In genomic region chr4:2953496-2953895, GRCh38 we compare ENCODE assay signal across 1 cellular context.
TF ChIP-seq lines count a peak whose summit lies in the region.

No MANE protein-coding gene starts in this region.

TF ChIP-seq in GM12878, 131 proteins besides CTCF, POLR2A, EP300 and RAD21:
- no peak for TF ChIP-seq KAT2A (conservative IDR thresholded peaks at IDR 0.05; ENCODE audit: control insufficient read depth, low read depth, low read length)
- no peak for TF ChIP-seq TARDBP (IDR thresholded peaks at IDR 0.05; ENCODE audit: borderline replicate concordance)
